8 cellular contexts compared by ENCODE assay signal in genomic region chr3:142447308-142447851, GRCh38. TPM values are rescaled to one million over a fixed set of nuclear protein-coding genes. Genes with fewer than 3 reads are reported as not detected.
DNase-seq lines count a peak whose midpoint lies in the region; ATAC-seq, FAIRE-seq and TF ChIP-seq lines count a peak whose summit lies in the region.

No MANE protein-coding gene starts in this region.

- no peak for FAIRE-seq in GM12891 (lab: Jason Lieb, UNC)

- no peak for TF ChIP-seq POLR2A in GM12891 (IDR thresholded peaks at IDR 0.05; ENCODE audit: low read depth, low read length)

- peak; percentile 62 for ATAC-seq in left lung

- peaks cover 21% of the 10 kb centered on the region for H3K36me3 Mint-ChIP-seq in HFFc6 (ENCODE audit: low read depth)
- peaks cover 29% of the 10 kb centered on the region for H3K36me3 Mint-ChIP-seq in activated CD4-positive, alpha-beta T cell treated with anti-CD3 and anti-CD28 coated beads, Interleukin-2, amount 10 ng/mL, durations not matched to agents 24 days and 14 days (ENCODE audit: low read depth)

- H3K4me1 ChIP-seq in left lung: peaks cover 5 to 46% of the 10 kb centered on the region in 2 donors

- peaks cover 0 to 24% of the 10 kb centered on the region in 2 donors for H3K36me3 ChIP-seq in left lung

- H3K9me3 ChIP-seq in left lung: no peaks in the 10 kb centered on the region

- H3K9me3 Mint-ChIP-seq in HFFc6: no peaks in the 10 kb centered on the region
- H3K9me3 Mint-ChIP-seq in activated CD4-positive, alpha-beta T cell treated with anti-CD3 and anti-CD28 coated beads, Interleukin-2, amount 10 ng/mL, durations not matched to agents 24 days and 14 days: no peaks in the 10 kb centered on the region

- intact Hi-C loops in activated CD4-positive, alpha-beta T cell treated with anti-CD3 and anti-CD28 coated beads, Interleukin-2, amount 10 ng/mL, durations not matched to agents 24 days and 14 days (cut with micrococcal nuclease): loop anchor here (2.0 to 10.0 kb wide), 9 partner anchors 51 to 1525 kb away; partner anchors contain the start of genes ATP1B3, DIPK2A, GK5 and PXYLP1
- intact Hi-C loops in left lung (cut with DNase I): no loop called here

- H3K4me3 Mint-ChIP-seq in HFFc6: peak overlapping the region; percentile 100
- H3K4me3 Mint-ChIP-seq in activated CD4-positive, alpha-beta T cell treated with anti-CD3 and anti-CD28 coated beads, Interleukin-2, amount 10 ng/mL, durations not matched to agents 24 days and 14 days: peak overlapping the region; percentile 100

- H3K27me3 ChIP-seq in left lung: no peaks in the 10 kb centered on the region

- H3K27me3 Mint-ChIP-seq in HFFc6 (ENCODE audit: insufficient read depth): peaks cover 2% of the 10 kb centered on the region
- H3K27me3 Mint-ChIP-seq in activated CD4-positive, alpha-beta T cell treated with anti-CD3 and anti-CD28 coated beads, Interleukin-2, amount 10 ng/mL, durations not matched to agents 24 days and 14 days: no peaks in the 10 kb centered on the region

- peaks cover 40% of the 10 kb centered on the region for H3K4me1 Mint-ChIP-seq in HFFc6 (ENCODE audit: low read depth)
- peaks cover 28% of the 10 kb centered on the region for H3K4me1 Mint-ChIP-seq in activated CD4-positive, alpha-beta T cell treated with anti-CD3 and anti-CD28 coated beads, Interleukin-2, amount 10 ng/mL, durations not matched to agents 24 days and 14 days

- H3K27ac ChIP-seq in coronary artery: peak overlapping the region; percentile 94 to 98
- H3K27ac ChIP-seq in left lung: peak overlapping the region; percentile 95 to 98

- TF ChIP-seq CTCF in HFFc6 (IDR thresholded peaks at IDR 0.05): no peak
- no peak for TF ChIP-seq CTCF in coronary artery (IDR thresholded peaks at IDR 0.05)
- TF ChIP-seq CTCF in left lung (IDR thresholded peaks at IDR 0.05): no peak

- DNase-seq in GM12891 (ENCODE audit: insufficient read length, low spot score) (no peak), HFFc6 (peak; percentile 21), NCI-H2081 (lab: John Stamatoyannopoulos, UW) (peak; percentile 24 to 67), coronary artery (ENCODE audit: low spot score) (peak; percentile 75), left lung (peak; percentile 46 to 82), NCI-H510A (lab: John Stamatoyannopoulos, UW) (no peak)
- DNase-seq in activated CD4-positive, alpha-beta T cell treated with anti-CD3 and anti-CD28 coated beads, Interleukin-2, amount 10 ng/mL, durations not matched to agents 24 days and 14 days: peak; percentile 85
- peak; percentile 32 for DNase-seq in stimulated activated CD4-positive, alpha-beta T cell treated with anti-CD3 and anti-CD28 coated beads, Interleukin-4, amount 100 ng/mL, for 24 hours

- peak overlapping the region; percentile 100 for H3K27ac Mint-ChIP-seq in HFFc6
- peak overlapping the region; percentile 99 for H3K27ac Mint-ChIP-seq in activated CD4-positive, alpha-beta T cell treated with anti-CD3 and anti-CD28 coated beads, Interleukin-2, amount 10 ng/mL, durations not matched to agents 24 days and 14 days

- H3K4me3 ChIP-seq in coronary artery (peak overlapping the region; percentile 80), left lung (peak overlapping the region; percentile 66 to 96)

TF ChIP-seq in GM12891, 5 proteins besides CTCF, POLR2A, EP300 and RAD21:
- no peak for TF ChIP-seq PAX5 (IDR thresholded peaks at IDR 0.05; ENCODE audit: insufficient read depth, low read length, severe bottlenecking)
- TF ChIP-seq SPI1 (IDR thresholded peaks at IDR 0.05; ENCODE audit: low read depth, low read length): no peak
- no peak for TF ChIP-seq POU2F2 (IDR thresholded peaks at IDR 0.05; ENCODE audit: low read depth, low read length)
- 0 out of 2 replicates have a peak, but pooled peaks have one; percentile 11 for TF ChIP-seq TAF1 (IDR thresholded peaks at IDR 0.05; ENCODE audit: low read depth, low read length)
- TF ChIP-seq POLR2AphosphoS5 (IDR thresholded peaks at IDR 0.05; ENCODE audit: low read depth, low read length): no peak

RNA-seq across cellular contexts. Expression of gene XRN1, which starts 0.5 kb away (rescaled TPM):
- polyA plus RNA-seq in GM12891 (2012; ENCODE audit: low read depth, missing spikeins): 3.4 TPM
- 10 to 100 TPM; 26.1 to 36.1 (median 31.3) TPM for total RNA-seq in HFFc6 (2021; fragmentation: NEBNext Ultra II Directional; extraction: Animal tissue kit (Norgen Biotek cat#: 25700))
- 43.8 and 49.5 TPM in 2 replicates for total RNA-seq in activated CD4-positive, alpha-beta T cell treated with anti-CD3 and anti-CD28 coated beads, Interleukin-2, amount 10 ng/mL, durations not matched to agents 24 days and 14 days
- total RNA-seq in left lung: 10 to 100 TPM; 27.0 to 35.2 TPM

Comparison
In these comparisons a context has a peak if more than half of its experiments do, and no peak if none do; other contexts are left out.
1. DNase-seq: peak in HFFc6 (single experiment), NCI-H2081 (2 of 2), activated CD4-positive, alpha-beta T cell treated with anti-CD3 and anti-CD28 coated beads, Interleukin-2, amount 10 ng/mL, durations not matched to agents 24 days and 14 days (single experiment), coronary artery (single experiment), left lung (2 of 2) and stimulated activated CD4-positive, alpha-beta T cell treated with anti-CD3 and anti-CD28 coated beads, Interleukin-4, amount 100 ng/mL, for 24 hours (single experiment); none in GM12891 (single experiment) and NCI-H510A (single experiment).